20 cellular contexts compared by ENCODE assay signal in the genomic region with DNA sequence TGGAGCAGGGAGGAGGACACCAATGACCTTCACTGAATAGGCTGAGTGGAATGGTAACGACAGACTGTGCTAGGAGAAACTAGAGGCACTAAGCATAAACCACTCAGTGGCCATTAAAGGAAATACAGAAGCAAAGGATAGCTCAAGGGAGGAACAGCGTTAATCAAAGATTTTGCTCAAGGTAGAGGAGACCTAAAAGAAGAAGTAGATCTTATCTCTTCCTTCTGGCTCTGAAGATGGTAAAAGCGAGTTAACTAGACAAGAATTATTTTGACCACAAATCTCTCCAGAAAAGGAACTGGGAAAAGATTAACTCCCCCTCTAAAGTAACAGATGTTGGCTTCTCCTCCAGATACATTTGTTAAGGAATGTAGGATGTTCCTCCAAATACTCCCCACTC.
DNase-seq lines count a peak whose midpoint lies in the region; ATAC-seq and TF ChIP-seq lines count a peak whose summit lies in the region.
"Had no signal": no experiment of that assay in that cellular context is flagged by ENCODE, and none has a peak within 500 bp of the region (broad histone marks: within the 10 kb centered on the region; RNA-seq: fewer than 3 reads in every experiment).

No MANE protein-coding gene starts in this region.

- peaks cover 28% of the 10 kb centered on the region for H3K27me3 Mint-ChIP-seq in stimulated activated naive CD8-positive, alpha-beta T cell treated with anti-CD3 and anti-CD28 coated beads, Interleukin-15, amount 100 ng/mL, for 72 hours
- H3K27me3 Mint-ChIP-seq: brain had no signal

- H3K27me3 ChIP-seq in upper lobe of right lung: no peaks in the 10 kb centered on the region
- H3K27me3 ChIP-seq: Peyer's patch, uterus had no signal

- H3K4me1 Mint-ChIP-seq in stimulated activated naive CD8-positive, alpha-beta T cell treated with anti-CD3 and anti-CD28 coated beads, Interleukin-15, amount 100 ng/mL, for 72 hours: no peaks in the 10 kb centered on the region
- H3K4me1 Mint-ChIP-seq: activated CD4-positive, alpha-beta T cell treated with anti-CD3 and anti-CD28 coated beads for 36 hours; activated naive CD4-positive, alpha-beta T cell treated with anti-CD3 and anti-CD28 coated beads, Interleukin-2, amount 10 ng/mL, durations not matched to agents 7 days and 5 days; CD4-positive, alpha-beta memory T cell; nephron progenitor cell; T-helper 17 cell had no signal

- no peak for DNase-seq in stimulated activated naive CD8-positive, alpha-beta T cell treated with anti-CD3 and anti-CD28 coated beads, Interleukin-15, amount 100 ng/mL, for 72 hours
- DNase-seq in stimulated activated naive CD8-positive, alpha-beta T cell treated with anti-CD3 and anti-CD28 coated beads, Interleukin-15, Interleukin-2, amounts not matched to agents 100 U/mL and 50 U/mL, for 24 hours: no peak
- DNase-seq in Kasumi-1 (lab: John Stamatoyannopoulos, UW): peak; percentile 84 to 92
- DNase-seq in SIG-M5 treated with dmso at 0.1 percent for 504 hours (lab: John Stamatoyannopoulos, UW; ENCODE audit: unreplicated experiment): peak; percentile 69
- no peak for DNase-seq in upper lobe of right lung
- no peak for DNase-seq in Ammon's horn (ENCODE audit: low spot score)
- DNase-seq in mucosa of gallbladder (ENCODE audit: low spot score): no peak
- DNase-seq: activated CD4-positive, alpha-beta T cell treated with anti-CD3 and anti-CD28 coated beads for 36 hours; activated naive CD4-positive, alpha-beta T cell treated with anti-CD3 and anti-CD28 coated beads, Interleukin-2, amount 10 ng/mL, durations not matched to agents 7 days and 5 days; CD4-positive, alpha-beta memory T cell; NCI-H1417; nephron progenitor cell; Peyer's patch; psoas muscle; stimulated activated CD4-positive, alpha-beta T cell treated with anti-CD3 and anti-CD28 coated beads, Interleukin-12 subunit alpha, Interleukin-12 subunit beta, amount 100 ng/mL, for 4 hours; T-helper 17 cell; uterus had no signal

- intact Hi-C loops in upper lobe of right lung (cut with DNase I): no loop called here

- no peaks in the 10 kb centered on the region for H3K4me1 ChIP-seq in upper lobe of right lung
- H3K4me1 ChIP-seq: Peyer's patch, psoas muscle, uterus had no signal

- H3K36me3 ChIP-seq in upper lobe of right lung: no peaks in the 10 kb centered on the region
- H3K36me3 ChIP-seq: Peyer's patch, uterus had no signal

- H3K27ac ChIP-seq in upper lobe of right lung: no peak overlapping the region
- H3K27ac ChIP-seq: Peyer's patch, psoas muscle, uterus had no signal

- ATAC-seq in stimulated activated naive CD8-positive, alpha-beta T cell treated with anti-CD3 and anti-CD28 coated beads, Interleukin-15, amount 100 ng/mL, for 72 hours: peak; percentile 39
- no peak for ATAC-seq in stimulated activated naive CD8-positive, alpha-beta T cell treated with anti-CD3 and anti-CD28 coated beads, Interleukin-15, Interleukin-2, amounts not matched to agents 100 U/mL and 50 U/mL, for 24 hours
- ATAC-seq in upper lobe of right lung (peak; percentile 27), GM19324 (IDR thresholded peaks at IDR 0.05; ENCODE audit: low FRiP score, unreplicated experiment) (no peak)
- ATAC-seq: activated CD4-positive, alpha-beta T cell treated with anti-CD3 and anti-CD28 coated beads for 36 hours; psoas muscle; T-helper 17 cell had no signal

- TF ChIP-seq CTCF in upper lobe of right lung (IDR thresholded peaks at IDR 0.05): no peak

- no peak overlapping the region for H3K27ac Mint-ChIP-seq in stimulated activated naive CD8-positive, alpha-beta T cell treated with anti-CD3 and anti-CD28 coated beads, Interleukin-15, amount 100 ng/mL, for 72 hours
- H3K27ac Mint-ChIP-seq: activated CD4-positive, alpha-beta T cell treated with anti-CD3 and anti-CD28 coated beads for 36 hours; activated naive CD4-positive, alpha-beta T cell treated with anti-CD3 and anti-CD28 coated beads, Interleukin-2, amount 10 ng/mL, durations not matched to agents 7 days and 5 days; brain; nephron progenitor cell; T-helper 17 cell had no signal

- H3K9me3 ChIP-seq in upper lobe of right lung: no peaks in the 10 kb centered on the region
- H3K9me3 ChIP-seq: Peyer's patch, psoas muscle, uterus had no signal

- no peak overlapping the region for H3K4me3 ChIP-seq in upper lobe of right lung
- H3K4me3 ChIP-seq: lung, Peyer's patch, psoas muscle, uterus had no signal

- H3K9me3 Mint-ChIP-seq in stimulated activated naive CD8-positive, alpha-beta T cell treated with anti-CD3 and anti-CD28 coated beads, Interleukin-15, amount 100 ng/mL, for 72 hours: peaks cover 6 to 15% of the 10 kb centered on the region in 2 donors
- H3K9me3 Mint-ChIP-seq: activated naive CD4-positive, alpha-beta T cell treated with anti-CD3 and anti-CD28 coated beads, Interleukin-2, amount 10 ng/mL, durations not matched to agents 7 days and 5 days had no signal

- no peak overlapping the region for H3K4me3 Mint-ChIP-seq in stimulated activated naive CD8-positive, alpha-beta T cell treated with anti-CD3 and anti-CD28 coated beads, Interleukin-15, amount 100 ng/mL, for 72 hours
- H3K4me3 Mint-ChIP-seq: activated CD4-positive, alpha-beta T cell treated with anti-CD3 and anti-CD28 coated beads for 36 hours; activated naive CD4-positive, alpha-beta T cell treated with anti-CD3 and anti-CD28 coated beads, Interleukin-2, amount 10 ng/mL, durations not matched to agents 7 days and 5 days; brain; CD4-positive, alpha-beta memory T cell; nephron progenitor cell; T-helper 17 cell had no signal

Comparison
In these comparisons a context has a peak if more than half of its experiments do, and no peak if none do; other contexts are left out.
1. ATAC-seq: peak in stimulated activated naive CD8-positive, alpha-beta T cell treated with anti-CD3 and anti-CD28 coated beads, Interleukin-15, amount 100 ng/mL, for 72 hours (single experiment) and upper lobe of right lung (single experiment); none in stimulated activated naive CD8-positive, alpha-beta T cell treated with anti-CD3 and anti-CD28 coated beads, Interleukin-15, Interleukin-2, amounts not matched to agents 100 U/mL and 50 U/mL, for 24 hours (single experiment) and GM19324 (single experiment).
2. DNase-seq: peak in Kasumi-1 (2 of 2) and SIG-M5 treated with dmso at 0.1 percent for 504 hours (single experiment); none in stimulated activated naive CD8-positive, alpha-beta T cell treated with anti-CD3 and anti-CD28 coated beads, Interleukin-15, amount 100 ng/mL, for 72 hours (0 of 2), stimulated activated naive CD8-positive, alpha-beta T cell treated with anti-CD3 and anti-CD28 coated beads, Interleukin-15, Interleukin-2, amounts not matched to agents 100 U/mL and 50 U/mL, for 24 hours (single experiment), upper lobe of right lung (single experiment), Ammon's horn (single experiment) and mucosa of gallbladder (single experiment).